In genomic region chr15:59020321-59020720, GRCh38 we compare ENCODE assay signal across 18 cellular contexts.
"Had no signal": no experiment of that assay in that cellular context is flagged by ENCODE, and none has a peak within 500 bp of the region (broad histone marks: within the 10 kb centered on the region; RNA-seq: fewer than 3 reads in every experiment).

No MANE protein-coding gene starts in this region.

- H3K4me3 Mint-ChIP-seq: activated B cell treated with CpG ODN at 0.5 μM for 24 hours; activated CD4-positive, alpha-beta T cell treated with anti-CD3 and anti-CD28 coated beads, Interleukin-2, amount 10 ng/mL, durations not matched to agents 7 days and 5 days; activated naive CD8-positive, alpha-beta T cell treated with anti-CD3 and anti-CD28 coated beads, Interleukin-2, amount 10 ng/mL, durations not matched to agents 7 days and 5 days; effector memory CD8-positive, alpha-beta T cell; natural killer cell treated with Interleukin-12 subunit alpha and Interleukin-12 subunit beta and Interleukin-15 and Interleukin-18, amount 100 ng/mL, for 72 hours; stimulated activated naive CD8-positive, alpha-beta T cell treated with anti-CD3 and anti-CD28 coated beads, Interleukin-15, amount 100 ng/mL, for 72 hours; type B pancreatic cell had no signal

- H3K9me3 Mint-ChIP-seq: activated B cell treated with CpG ODN at 0.5 μM for 24 hours; activated CD4-positive, alpha-beta T cell treated with anti-CD3 and anti-CD28 coated beads, Interleukin-2, amount 10 ng/mL, durations not matched to agents 7 days and 5 days; activated naive CD8-positive, alpha-beta T cell treated with anti-CD3 and anti-CD28 coated beads, Interleukin-2, amount 10 ng/mL, durations not matched to agents 7 days and 5 days; effector memory CD8-positive, alpha-beta T cell; natural killer cell treated with Interleukin-12 subunit alpha and Interleukin-12 subunit beta and Interleukin-15 and Interleukin-18, amount 100 ng/mL, for 72 hours; stimulated activated naive CD8-positive, alpha-beta T cell treated with anti-CD3 and anti-CD28 coated beads, Interleukin-15, amount 100 ng/mL, for 72 hours had no signal

- H3K9me3 ChIP-seq: breast epithelium, right atrium auricular region had no signal

- ATAC-seq: effector memory CD8-positive, alpha-beta T cell; left lobe of liver; natural killer cell treated with Interleukin-12 subunit alpha and Interleukin-12 subunit beta and Interleukin-15 and Interleukin-18, amount 100 ng/mL, for 72 hours; stimulated activated naive CD8-positive, alpha-beta T cell treated with anti-CD3 and anti-CD28 coated beads, Interleukin-15, amount 100 ng/mL, for 72 hours had no signal

- H3K4me1 ChIP-seq: breast epithelium, right atrium auricular region had no signal

- H3K36me3 ChIP-seq: breast epithelium, right atrium auricular region had no signal

- H3K27me3 ChIP-seq: breast epithelium, right atrium auricular region had no signal

- H3K27me3 Mint-ChIP-seq: activated B cell treated with CpG ODN at 0.5 μM for 24 hours; activated CD4-positive, alpha-beta T cell treated with anti-CD3 and anti-CD28 coated beads, Interleukin-2, amount 10 ng/mL, durations not matched to agents 7 days and 5 days; activated naive CD8-positive, alpha-beta T cell treated with anti-CD3 and anti-CD28 coated beads, Interleukin-2, amount 10 ng/mL, durations not matched to agents 7 days and 5 days; effector memory CD8-positive, alpha-beta T cell; natural killer cell treated with Interleukin-12 subunit alpha and Interleukin-12 subunit beta and Interleukin-15 and Interleukin-18, amount 100 ng/mL, for 72 hours; stimulated activated naive CD8-positive, alpha-beta T cell treated with anti-CD3 and anti-CD28 coated beads, Interleukin-15, amount 100 ng/mL, for 72 hours; type B pancreatic cell had no signal

- H3K27ac Mint-ChIP-seq: activated B cell treated with CpG ODN at 0.5 μM for 24 hours; activated CD4-positive, alpha-beta T cell treated with anti-CD3 and anti-CD28 coated beads, Interleukin-2, amount 10 ng/mL, durations not matched to agents 7 days and 5 days; activated naive CD8-positive, alpha-beta T cell treated with anti-CD3 and anti-CD28 coated beads, Interleukin-2, amount 10 ng/mL, durations not matched to agents 7 days and 5 days; natural killer cell treated with Interleukin-12 subunit alpha and Interleukin-12 subunit beta and Interleukin-15 and Interleukin-18, amount 100 ng/mL, for 72 hours; stimulated activated naive CD8-positive, alpha-beta T cell treated with anti-CD3 and anti-CD28 coated beads, Interleukin-15, amount 100 ng/mL, for 72 hours had no signal

- H3K4me3 ChIP-seq: breast epithelium, right atrium auricular region, skin epidermis had no signal

- DNase-seq: activated B cell treated with CpG ODN at 0.5 μM for 24 hours; activated CD4-positive, alpha-beta T cell treated with anti-CD3 and anti-CD28 coated beads, Interleukin-2, amount 10 ng/mL, durations not matched to agents 7 days and 5 days; activated CD8-positive, alpha-beta memory T cell treated with anti-CD3 and anti-CD28 coated beads, Interleukin-2, amount 50 U/mL, for 48 hours; activated naive CD8-positive, alpha-beta T cell treated with anti-CD3 and anti-CD28 coated beads, Interleukin-2, amount 10 ng/mL, durations not matched to agents 7 days and 5 days; aorta; dermis blood vessel endothelial cell; effector memory CD8-positive, alpha-beta T cell; islet precursor cell; nucleus accumbens; posterior cingulate gyrus; stimulated activated naive CD8-positive, alpha-beta T cell treated with anti-CD3 and anti-CD28 coated beads, Interleukin-15, amount 100 ng/mL, for 72 hours; SW 1271 had no signal

- H3K36me3 Mint-ChIP-seq: natural killer cell treated with Interleukin-12 subunit alpha and Interleukin-12 subunit beta and Interleukin-15 and Interleukin-18, amount 100 ng/mL, for 72 hours had no signal
